8 cellular contexts compared by ENCODE assay signal in the genomic region with DNA sequence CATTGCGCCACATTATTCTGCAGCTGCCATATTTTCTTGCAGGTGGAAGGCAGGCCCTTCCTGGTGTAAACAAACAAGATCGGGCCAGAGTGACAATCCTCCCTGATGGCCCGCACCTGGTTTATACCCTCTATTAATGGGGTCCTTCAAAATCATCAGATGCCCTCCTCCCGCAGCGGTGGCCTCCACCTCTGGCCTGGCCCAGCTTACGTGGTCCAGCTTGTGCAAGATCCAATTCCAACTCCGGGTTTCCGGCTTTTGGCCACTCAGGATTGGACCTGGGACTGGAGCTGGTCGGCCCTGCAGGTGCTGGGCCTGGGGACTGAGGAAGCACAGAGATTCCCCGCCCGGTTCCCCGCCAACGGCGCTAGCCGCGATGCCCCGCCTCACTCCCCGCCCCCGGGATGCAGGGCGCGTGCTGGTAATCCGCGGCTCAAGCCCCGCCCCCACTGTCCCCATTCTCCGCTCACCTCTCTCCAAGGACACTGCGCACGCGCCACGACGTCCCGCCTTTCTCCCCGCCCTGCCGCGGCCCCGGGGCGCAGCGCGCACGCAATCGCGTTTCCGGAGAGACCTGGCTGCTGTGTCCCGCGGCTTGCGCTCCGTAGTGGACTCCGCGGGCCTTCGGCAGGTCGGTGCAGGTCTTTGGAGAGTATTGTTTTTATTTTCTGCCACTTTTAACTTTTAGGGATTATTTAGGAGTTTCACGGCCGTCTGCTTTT. TPM values are rescaled to one million over a fixed set of nuclear protein-coding genes. Genes with fewer than 3 reads are reported as not detected.
DNase-seq lines count a peak whose midpoint lies in the region; ATAC-seq, FAIRE-seq and TF ChIP-seq lines count a peak whose summit lies in the region.

A gene (plus strand): TSS at position 555 of the 722 bp plus-strand sequence. CDS start 1,441 bp downstream, outside the sequence.

- intact Hi-C loops in left ventricle myocardium inferior (cut with micrococcal nuclease), result no loop called here
- intact Hi-C loops in psoas muscle (cut with DNase I), result loop anchor here (1.0 to 2.0 kb wide), 2 partner anchors 24 to 25 kb away; a partner anchor contains a TSS

- TF ChIP-seq CTCF in GM13977 (IDR thresholded peaks at IDR 0.05; ENCODE audit: extremely low read depth, insufficient read depth, missing control alignments) (no peak), left ventricle myocardium inferior (IDR thresholded peaks at IDR 0.05; ENCODE audit: borderline replicate concordance) (no peak), psoas muscle (IDR thresholded peaks at IDR 0.05) (no peak)

- H3K27me3 ChIP-seq in left ventricle myocardium inferior (ENCODE audit: low read depth), result no peaks in the 10 kb centered on the region
- no peaks in the 10 kb centered on the region for H3K27me3 ChIP-seq in psoas muscle (ENCODE audit: insufficient read depth in 3 of 3, low read length in 2 of 3)

- ATAC-seq in HG02884 (IDR thresholded peaks at IDR 0.05; ENCODE audit: unreplicated experiment) (peak; percentile 96), psoas muscle (peak; percentile 99 to 100 (median 100))

- peak within 1 kb of the TSS; percentile 82 for H3K4me3 Mint-ChIP-seq in T-helper 1 cell treated with Interleukin-12 subunit alpha and Interleukin-12 subunit beta and Interleukin-4 antibody, amounts not matched to agents 30 μg/mL and 1 μg/mL, for 36 hours

- H3K27ac ChIP-seq in left ventricle myocardium inferior (replicated peaks), result peak within 1 kb of the TSS; percentile 88
- H3K27ac ChIP-seq in psoas muscle, result peak within 1 kb of the TSS; percentile 83

- H3K4me3 ChIP-seq in left ventricle myocardium inferior, result peak within 1 kb of the TSS; percentile 89
- peak within 1 kb of the TSS; percentile 74 for H3K4me3 ChIP-seq in psoas muscle

- 1% methylated on average over 31 to 52 of the region's 52 CpGs for WGBS in psoas muscle, 3 donors

- DNase-seq in GM13977 (ENCODE audit: low spot score) (peak; percentile 98), NCI-H1694 (lab: John Stamatoyannopoulos, UW) (peak; percentile 98), amygdala (lab: John Stamatoyannopoulos, UW) (peak; percentile 84 to 99 (median 97)), left ventricle myocardium inferior (peak; percentile 100), psoas muscle (peak; percentile 100), urothelium cell line (ENCODE audit: low spot score) (peak; percentile 98)

- no peak for FAIRE-seq in urothelium cell line (lab: Jason Lieb, UNC)

- H3K9me3 ChIP-seq in left ventricle myocardium inferior (replicated peaks) (no peaks in the 10 kb centered on the region), psoas muscle (no peaks in the 10 kb centered on the region)

- peaks cover 27% of the 10 kb centered on the region for H3K4me1 Mint-ChIP-seq in T-helper 1 cell treated with Interleukin-12 subunit alpha and Interleukin-12 subunit beta and Interleukin-4 antibody, amounts not matched to agents 30 μg/mL and 1 μg/mL, for 36 hours (ENCODE audit: low read depth)

- H3K36me3 ChIP-seq in left ventricle myocardium inferior, result peaks cover 17% of the 10 kb centered on the region
- peaks cover 3 to 34% of the 10 kb centered on the region in 2 donors for H3K36me3 ChIP-seq in psoas muscle (ENCODE audit: insufficient read depth in 1 of 2, low read depth in 1 of 2)

- H3K27ac Mint-ChIP-seq in T-helper 1 cell treated with Interleukin-12 subunit alpha and Interleukin-12 subunit beta and Interleukin-4 antibody, amounts not matched to agents 30 μg/mL and 1 μg/mL, for 36 hours, result peak within 1 kb of the TSS; percentile 94

- in situ Hi-C loops in GM13977 (cut with MboI; ENCODE audit: low pct_unique_long_range_greater_than_20kb, low sequenced_read_pairs, unreplicated experiment), result no loop called here

- H3K36me3 Mint-ChIP-seq in T-helper 1 cell treated with Interleukin-12 subunit alpha and Interleukin-12 subunit beta and Interleukin-4 antibody, amounts not matched to agents 30 μg/mL and 1 μg/mL, for 36 hours (ENCODE audit: low read depth), result peaks cover 21% of the 10 kb centered on the region

- H3K9me3 Mint-ChIP-seq in T-helper 1 cell treated with Interleukin-12 subunit alpha and Interleukin-12 subunit beta and Interleukin-4 antibody, amounts not matched to agents 30 μg/mL and 1 μg/mL, for 36 hours, result no peaks in the 10 kb centered on the region

- no peaks in the 10 kb centered on the region for H3K27me3 Mint-ChIP-seq in T-helper 1 cell treated with Interleukin-12 subunit alpha and Interleukin-12 subunit beta and Interleukin-4 antibody, amounts not matched to agents 30 μg/mL and 1 μg/mL, for 36 hours (ENCODE audit: low read depth)

- H3K4me1 ChIP-seq in left ventricle myocardium inferior, result peaks cover 50% of the 10 kb centered on the region
- H3K4me1 ChIP-seq in psoas muscle, result peaks cover 22% of the 10 kb centered on the region

RNA-seq across cellular contexts. Expression of the gene that starts here (rescaled TPM):
- total RNA-seq in left ventricle myocardium inferior (118 TPM), psoas muscle (10 to 100 TPM; 78.2 to 89.1 (median 81.8) TPM)
- polyA plus RNA-seq in psoas muscle, result 100 to 1,000 TPM in 1 of 3 donors, 10 to 100 TPM in 2; 66.1 to 118 (median 85.5) TPM

Comparison
In these comparisons a context has a peak if more than half of its experiments do, and no peak if none do; other contexts are left out.
1. Peak in every context shown above with its lines: DNase-seq, ATAC-seq, H3K4me3 ChIP-seq and H3K27ac ChIP-seq.